Comparison of ENCODE assay signal across 14 cellular contexts in genomic region chr16:30778549-30779244, GRCh38. TPM values are rescaled to one million over a fixed set of nuclear protein-coding genes. Genes with fewer than 3 reads are reported as not detected.
DNase-seq lines count a peak whose midpoint lies in the region; TF ChIP-seq lines count a peak whose summit lies in the region.
"Had no signal": no experiment of that assay in that cellular context is flagged by ENCODE, and none has a peak within 500 bp of the region (broad histone marks: within the 10 kb centered on the region; RNA-seq: fewer than 3 reads in every experiment).

No MANE protein-coding gene starts in this region.

- H3K9me3 Mint-ChIP-seq in activated T-helper 1 cell treated with anti-CD3 and anti-CD28 coated beads, Interleukin-12 subunit alpha, Interleukin-12 subunit beta, Interleukin-2, Interleukin-4 antibody, amounts not matched to agents 30 ng/mL and 10 ng/mL and 1 ng/mL, durations not matched to agents 14 hours and 24 hours and 36 hours: no peaks in the 10 kb centered on the region
- H3K9me3 Mint-ChIP-seq: activated CD8-positive, alpha-beta T cell treated with anti-CD3 and anti-CD28 coated beads for 36 hours had no signal

- DNase-seq in GM12865 (ENCODE audit: low read depth) (peak; percentile 1), myocyte (ENCODE audit: low read depth) (peak; percentile 73), cerebellum (ENCODE audit: low spot score) (no peak), hepatic stellate cell (ENCODE audit: low spot score) (no peak), caudate nucleus (lab: John Stamatoyannopoulos, UW) (no peak)
- no peak for DNase-seq in activated T-helper 1 cell treated with anti-CD3 and anti-CD28 coated beads, Interleukin-12 subunit alpha, Interleukin-12 subunit beta, Interleukin-2, Interleukin-4 antibody, amounts not matched to agents 30 ng/mL and 10 ng/mL and 1 ng/mL, durations not matched to agents 14 hours and 24 hours and 36 hours (ENCODE audit: low spot score)
- DNase-seq: activated CD8-positive, alpha-beta T cell treated with anti-CD3 and anti-CD28 coated beads for 36 hours; aorta; MG63; NCI-H526; SW 1271; trophoblast cell had no signal

- intact Hi-C loops in activated T-helper 1 cell treated with anti-CD3 and anti-CD28 coated beads, Interleukin-12 subunit alpha, Interleukin-12 subunit beta, Interleukin-2, Interleukin-4 antibody, amounts not matched to agents 30 ng/mL and 10 ng/mL and 1 ng/mL, durations not matched to agents 14 hours and 24 hours and 36 hours (cut with micrococcal nuclease): no loop called here

- H3K27ac ChIP-seq in caudate nucleus (ENCODE audit: low read depth, low read length): no peak overlapping the region
- H3K27ac ChIP-seq: C4-2B, epithelial cell of prostate had no signal

- no peak overlapping the region for H3K27ac Mint-ChIP-seq in activated T-helper 1 cell treated with anti-CD3 and anti-CD28 coated beads, Interleukin-12 subunit alpha, Interleukin-12 subunit beta, Interleukin-2, Interleukin-4 antibody, amounts not matched to agents 30 ng/mL and 10 ng/mL and 1 ng/mL, durations not matched to agents 14 hours and 24 hours and 36 hours
- H3K27ac Mint-ChIP-seq: activated CD8-positive, alpha-beta T cell treated with anti-CD3 and anti-CD28 coated beads for 36 hours had no signal

- H3K4me3 ChIP-seq in GM12865 (ENCODE audit: low read depth, low read length): no peak overlapping the region
- H3K4me3 ChIP-seq: MG63 had no signal

- TF ChIP-seq CTCF in GM12865 (IDR thresholded peaks at IDR 0.05; ENCODE audit: insufficient read depth, low read depth, low read length, missing control alignments): no peak

- peak overlapping the region; percentile 54 for H3K4me3 Mint-ChIP-seq in activated T-helper 1 cell treated with anti-CD3 and anti-CD28 coated beads, Interleukin-12 subunit alpha, Interleukin-12 subunit beta, Interleukin-2, Interleukin-4 antibody, amounts not matched to agents 30 ng/mL and 10 ng/mL and 1 ng/mL, durations not matched to agents 14 hours and 24 hours and 36 hours
- H3K4me3 Mint-ChIP-seq: activated CD8-positive, alpha-beta T cell treated with anti-CD3 and anti-CD28 coated beads for 36 hours had no signal

- H3K36me3 Mint-ChIP-seq in activated T-helper 1 cell treated with anti-CD3 and anti-CD28 coated beads, Interleukin-12 subunit alpha, Interleukin-12 subunit beta, Interleukin-2, Interleukin-4 antibody, amounts not matched to agents 30 ng/mL and 10 ng/mL and 1 ng/mL, durations not matched to agents 14 hours and 24 hours and 36 hours (ENCODE audit: low read depth): peaks cover 2% of the 10 kb centered on the region

- H3K4me1 Mint-ChIP-seq in activated T-helper 1 cell treated with anti-CD3 and anti-CD28 coated beads, Interleukin-12 subunit alpha, Interleukin-12 subunit beta, Interleukin-2, Interleukin-4 antibody, amounts not matched to agents 30 ng/mL and 10 ng/mL and 1 ng/mL, durations not matched to agents 14 hours and 24 hours and 36 hours (ENCODE audit: low read depth): peaks cover 10% of the 10 kb centered on the region

- no peaks in the 10 kb centered on the region for H3K27me3 Mint-ChIP-seq in activated T-helper 1 cell treated with anti-CD3 and anti-CD28 coated beads, Interleukin-12 subunit alpha, Interleukin-12 subunit beta, Interleukin-2, Interleukin-4 antibody, amounts not matched to agents 30 ng/mL and 10 ng/mL and 1 ng/mL, durations not matched to agents 14 hours and 24 hours and 36 hours (ENCODE audit: insufficient read depth)
- H3K27me3 Mint-ChIP-seq: activated CD8-positive, alpha-beta T cell treated with anti-CD3 and anti-CD28 coated beads for 36 hours had no signal

RNA-seq across cellular contexts. Expression of gene ZNF629, which starts 8.3 kb away (rescaled TPM):
- 2.7 and 3.2 TPM in 2 replicates for total RNA-seq in activated T-helper 1 cell treated with anti-CD3 and anti-CD28 coated beads, Interleukin-12 subunit alpha, Interleukin-12 subunit beta, Interleukin-2, Interleukin-4 antibody, amounts not matched to agents 30 ng/mL and 10 ng/mL and 1 ng/mL, durations not matched to agents 14 hours and 24 hours and 36 hours
- 24.3 and 28.7 TPM in 2 replicates for total RNA-seq in myocyte
- polyA plus RNA-seq in myocyte (2012): 15.4 TPM
- total RNA-seq in cerebellum: 13.2 TPM

RNA-seq across cellular contexts. Expression of gene RNF40, which starts 16.6 kb away (rescaled TPM):
- 98.2 and 98.5 TPM in 2 replicates for total RNA-seq in activated T-helper 1 cell treated with anti-CD3 and anti-CD28 coated beads, Interleukin-12 subunit alpha, Interleukin-12 subunit beta, Interleukin-2, Interleukin-4 antibody, amounts not matched to agents 30 ng/mL and 10 ng/mL and 1 ng/mL, durations not matched to agents 14 hours and 24 hours and 36 hours
- 67.8 and 69.5 TPM in 2 replicates for total RNA-seq in myocyte
- 67.5 TPM for polyA plus RNA-seq in myocyte (2012)
- 71.0 TPM for total RNA-seq in cerebellum

RNA-seq across cellular contexts. Expression of gene CFAP119, which starts 16.8 kb away (rescaled TPM):
- total RNA-seq in activated T-helper 1 cell treated with anti-CD3 and anti-CD28 coated beads, Interleukin-12 subunit alpha, Interleukin-12 subunit beta, Interleukin-2, Interleukin-4 antibody, amounts not matched to agents 30 ng/mL and 10 ng/mL and 1 ng/mL, durations not matched to agents 14 hours and 24 hours and 36 hours: 4.4 and 5.6 TPM in 2 replicates
- total RNA-seq in myocyte: 3.9 and 4.1 TPM in 2 replicates
- polyA plus RNA-seq in myocyte (2012): 5.4 TPM
- 5.2 TPM for total RNA-seq in cerebellum

RNA-seq across cellular contexts. Expression of gene PHKG2, which starts 30.5 kb away (rescaled TPM):
- total RNA-seq in activated T-helper 1 cell treated with anti-CD3 and anti-CD28 coated beads, Interleukin-12 subunit alpha, Interleukin-12 subunit beta, Interleukin-2, Interleukin-4 antibody, amounts not matched to agents 30 ng/mL and 10 ng/mL and 1 ng/mL, durations not matched to agents 14 hours and 24 hours and 36 hours: 42.4 and 43.6 TPM in 2 replicates
- total RNA-seq in myocyte (34.4 and 42.1 TPM in 2 replicates), cerebellum (11.2 TPM)
- polyA plus RNA-seq in myocyte (2012): 33.1 TPM

Comparison
In these comparisons a context has a peak if more than half of its experiments do, and no peak if none do; other contexts are left out.
1. DNase-seq: peak in GM12865 (single experiment) and myocyte (single experiment); none in activated T-helper 1 cell treated with anti-CD3 and anti-CD28 coated beads, Interleukin-12 subunit alpha, Interleukin-12 subunit beta, Interleukin-2, Interleukin-4 antibody, amounts not matched to agents 30 ng/mL and 10 ng/mL and 1 ng/mL, durations not matched to agents 14 hours and 24 hours and 36 hours (single experiment), cerebellum (single experiment), hepatic stellate cell (single experiment) and caudate nucleus (0 of 61).